ENCODE assay signal across 9 cellular contexts in genomic region chr3:11154036-11154952, GRCh38.
DNase-seq lines count a peak whose midpoint lies in the region; ATAC-seq and TF ChIP-seq lines count a peak whose summit lies in the region.
"Had no signal": no experiment of that assay in that cellular context is flagged by ENCODE, and none has a peak within 500 bp of the region (broad histone marks: within the 10 kb centered on the region; RNA-seq: fewer than 3 reads in every experiment).

Gene HRH1, plus strand, starts transcription at chr3:11154493. Its CDS starts 104,545 bp downstream, at chr3:11259038.

- TF ChIP-seq CTCF in astrocyte of the cerebellum (IDR thresholded peaks at IDR 0.05; ENCODE audit: low read depth, low read length, missing control alignments), result no peak

- H3K4me3 Mint-ChIP-seq in T-helper 1 cell treated with Interleukin-12 subunit alpha and Interleukin-12 subunit beta and Interleukin-4 antibody, amounts not matched to agents 30 μg/mL and 1 μg/mL, for 36 hours, result peak within 1 kb of the TSS; percentile 31

- in situ Hi-C loops in astrocyte of the cerebellum (cut with HindIII; ENCODE audit: low sequenced_read_pairs), result no loop called here

- peaks cover 86% of the 10 kb centered on the region for H3K27me3 Mint-ChIP-seq in T-helper 1 cell treated with Interleukin-12 subunit alpha and Interleukin-12 subunit beta and Interleukin-4 antibody, amounts not matched to agents 30 μg/mL and 1 μg/mL, for 36 hours (ENCODE audit: low read depth)

- ATAC-seq in stimulated activated naive CD8-positive, alpha-beta T cell treated with anti-CD3 and anti-CD28 coated beads, Interleukin-15, Interleukin-2, amounts not matched to agents 100 U/mL and 50 U/mL, for 24 hours, result no peak
- ATAC-seq in HG02588 (IDR thresholded peaks at IDR 0.05; ENCODE audit: unreplicated experiment) (no peak), HG03045 (IDR thresholded peaks at IDR 0.05; ENCODE audit: unreplicated experiment) (no peak)

- H3K27ac Mint-ChIP-seq in T-helper 1 cell treated with Interleukin-12 subunit alpha and Interleukin-12 subunit beta and Interleukin-4 antibody, amounts not matched to agents 30 μg/mL and 1 μg/mL, for 36 hours, result no peak within 1 kb of the TSS

- H3K36me3 Mint-ChIP-seq in T-helper 1 cell treated with Interleukin-12 subunit alpha and Interleukin-12 subunit beta and Interleukin-4 antibody, amounts not matched to agents 30 μg/mL and 1 μg/mL, for 36 hours (ENCODE audit: low read depth), result no peaks in the 10 kb centered on the region
- H3K36me3 Mint-ChIP-seq: CD4-positive, CD25-positive, alpha-beta regulatory T cell had no signal

- H3K4me1 Mint-ChIP-seq in T-helper 1 cell treated with Interleukin-12 subunit alpha and Interleukin-12 subunit beta and Interleukin-4 antibody, amounts not matched to agents 30 μg/mL and 1 μg/mL, for 36 hours (ENCODE audit: low read depth), result peaks cover 8% of the 10 kb centered on the region

- no peaks in the 10 kb centered on the region for H3K9me3 Mint-ChIP-seq in T-helper 1 cell treated with Interleukin-12 subunit alpha and Interleukin-12 subunit beta and Interleukin-4 antibody, amounts not matched to agents 30 μg/mL and 1 μg/mL, for 36 hours
- H3K9me3 Mint-ChIP-seq: CD4-positive, CD25-positive, alpha-beta regulatory T cell had no signal

- peak within 1 kb of the TSS; percentile 71 for H3K4me3 ChIP-seq in astrocyte of the cerebellum (ENCODE audit: low read depth, low read length)

- no peak for DNase-seq in T-helper 1 cell
- no peak for DNase-seq in astrocyte of the cerebellum (ENCODE audit: low read depth)
- peak; percentile 28 for DNase-seq in iris pigment epithelial cell (ENCODE audit: low read depth)
- DNase-seq in stimulated activated naive CD8-positive, alpha-beta T cell treated with anti-CD3 and anti-CD28 coated beads, Interleukin-15, Interleukin-2, amounts not matched to agents 100 U/mL and 50 U/mL, for 24 hours, result peak; percentile 15
- DNase-seq in NCI-H2107 treated with DMSO at 0.1 percent for 48 hours (lab: John Stamatoyannopoulos, UW; ENCODE audit: unreplicated experiment), result no peak
- DNase-seq: CD4-positive, CD25-positive, alpha-beta regulatory T cell had no signal

Comparison
In these comparisons a context has a peak if more than half of its experiments do, and no peak if none do; other contexts are left out.
1. DNase-seq: peak in iris pigment epithelial cell (single experiment) and stimulated activated naive CD8-positive, alpha-beta T cell treated with anti-CD3 and anti-CD28 coated beads, Interleukin-15, Interleukin-2, amounts not matched to agents 100 U/mL and 50 U/mL, for 24 hours (single experiment); none in T-helper 1 cell (0 of 5), astrocyte of the cerebellum (single experiment) and NCI-H2107 treated with DMSO at 0.1 percent for 48 hours (single experiment).